Comparison of ENCODE assay signal across 8 cellular contexts in genomic region chr1:1012736-1013104, GRCh38. TPM values are rescaled to one million over a fixed set of nuclear protein-coding genes. Genes with fewer than 3 reads are reported as not detected.
A peak's percentile ranks its signal among the peaks of the same experiment; 100 is the strongest.
DNase-seq lines count a peak whose midpoint lies in the region; ATAC-seq, FAIRE-seq and TF ChIP-seq lines count a peak whose summit lies in the region.
"Not testable (repeated sequence)": the region's sequence is repeated elsewhere in the genome, so short reads cannot be mapped to it uniquely, and the experiment has no call there.

No MANE protein-coding gene starts in this region.

- not testable (repeated sequence) for H3K36me3 Mint-ChIP-seq in CD8-positive, alpha-beta T cell; T-cell
- H3K36me3 Mint-ChIP-seq in astrocyte (ENCODE audit: low read depth, unreplicated experiment) = peaks cover 18% of the 10 kb centered on the region

- peak overlapping the region; percentile 99 for H3K27ac Mint-ChIP-seq in CD8-positive, alpha-beta T cell
- H3K27ac Mint-ChIP-seq in T-cell (peak overlapping the region; percentile 97 to 98), astrocyte (ENCODE audit: unreplicated experiment) (peak overlapping the region; percentile 97)

- H3K79me2 ChIP-seq in astrocyte (ENCODE audit: insufficient read depth, low read length) = not testable (repeated sequence)

- not testable (repeated sequence) for H3K36me3 ChIP-seq in CD8-positive, alpha-beta T cell (ENCODE audit: insufficient read depth, low read length); astrocyte (ENCODE audit: insufficient read depth, low read length); left lung; ovary; tibial nerve

- H3K4me1 ChIP-seq in CD8-positive, alpha-beta T cell (ENCODE audit: insufficient read depth, low read length) = peaks cover 23% of the 10 kb centered on the region
- H3K4me1 ChIP-seq in astrocyte (ENCODE audit: insufficient read depth, low read length); ovary (ENCODE audit: insufficient read depth): not testable (repeated sequence)
- H3K4me1 ChIP-seq in left lung (peaks cover 3 to 21% of the 10 kb centered on the region in 2 donors), tibial nerve (peaks cover 0 to 28% (median 12%) of the 10 kb centered on the region in 4 donors)

- H3K27ac ChIP-seq in CD8-positive, alpha-beta T cell (ENCODE audit: low read depth, low read length) = peak overlapping the region; percentile 79
- H3K27ac ChIP-seq in astrocyte (ENCODE audit: low read depth, low read length) = peak overlapping the region; percentile 74
- peak overlapping the region; percentile 86 to 91 for H3K27ac ChIP-seq in left lung
- H3K27ac ChIP-seq in ovary = peak overlapping the region in 1 of 2 donors; percentile 57
- H3K27ac ChIP-seq in tibial nerve = peak overlapping the region; percentile 71 to 93 (median 85)

- TF ChIP-seq POLR2A in ovary (IDR thresholded peaks at IDR 0.05); tibial nerve (IDR thresholded peaks at IDR 0.05): not testable (repeated sequence)

- TF ChIP-seq EP300 in ovary (IDR thresholded peaks at IDR 0.05); tibial nerve (IDR thresholded peaks at IDR 0.05): not testable (repeated sequence)

- not testable (repeated sequence) for H3K27me3 ChIP-seq in CD8-positive, alpha-beta T cell (ENCODE audit: insufficient read depth, low read length); astrocyte (ENCODE audit: insufficient read depth, low read length); left lung; ovary; tibial nerve

- peak overlapping the region; percentile 82 for H2AFZ ChIP-seq in astrocyte (ENCODE audit: low read depth, low read length)

- peak overlapping the region; percentile 75 for H3K4me3 ChIP-seq in CD8-positive, alpha-beta T cell (ENCODE audit: low read depth, low read length)
- peak overlapping the region; percentile 70 for H3K4me3 ChIP-seq in astrocyte (ENCODE audit: insufficient read depth, low read depth, low read length)
- H3K4me3 ChIP-seq in epithelial cell of proximal tubule (ENCODE audit: low read depth, low read length) = peak overlapping the region; percentile 79
- peak overlapping the region; percentile 66 to 80 for H3K4me3 ChIP-seq in left lung
- H3K4me3 ChIP-seq in ovary = peak overlapping the region; percentile 67
- peak overlapping the region; percentile 43 to 72 (median 54) for H3K4me3 ChIP-seq in tibial nerve

- FAIRE-seq in astrocyte (lab: Jason Lieb, UNC) = not testable (repeated sequence)

- not testable (repeated sequence) for H4K20me1 ChIP-seq in astrocyte (ENCODE audit: insufficient read depth, low read length)

- TF ChIP-seq CTCF in CD8-positive, alpha-beta T cell (IDR thresholded peaks at IDR 0.05); astrocyte (IDR thresholded peaks at IDR 0.05; ENCODE audit: insufficient read depth, low read depth, low read length); epithelial cell of proximal tubule (conservative IDR thresholded peaks at IDR 0.05; ENCODE audit: low read depth, low read length); left lung (IDR thresholded peaks at IDR 0.05); ovary (IDR thresholded peaks at IDR 0.05); tibial nerve (IDR thresholded peaks at IDR 0.05): not testable (repeated sequence)

- peak overlapping the region; percentile 80 for H3K9ac ChIP-seq in astrocyte (ENCODE audit: low read length)

- intact Hi-C loops in CD8-positive, alpha-beta T cell (cut with DNase I, micrococcal nuclease) = loop anchor here (1.0 to 2.0 kb wide), 7 partner anchors 11 to 104 kb away; partner anchors contain the start of genes C1orf159 (in 1 of the 2), HES4 (in 1 of the 2) and NOC2L (in 1 of the 2)
- intact Hi-C loops in left lung (cut with DNase I); ovary (cut with DNase I): not testable (repeated sequence)

- not testable (repeated sequence) for H3K9me3 ChIP-seq in CD8-positive, alpha-beta T cell (ENCODE audit: low read length); astrocyte (ENCODE audit: insufficient read depth, low read depth, low read length); left lung; ovary; tibial nerve

- not testable (repeated sequence) for H3K27me3 Mint-ChIP-seq in CD8-positive, alpha-beta T cell (ENCODE audit: low read depth); T-cell; astrocyte (ENCODE audit: low read depth, unreplicated experiment)

- WGBS in ovary, 3 donors = 33 to 44% (median 35%) methylated on average over 13 of the region's 13 CpGs
- WGBS in tibial nerve, 2 donors = 56 to 61% methylated on average over 13 of the region's 13 CpGs

- peak; percentile 7 for ATAC-seq in CD8-positive, alpha-beta T cell
- ATAC-seq in HG03342 (IDR thresholded peaks at IDR 0.05; ENCODE audit: unreplicated experiment) (peak; percentile 6), T-cell (replicated peaks in 1 of 4) (peak; percentile 2 to 15 (median 5))
- not testable (repeated sequence) for ATAC-seq in left lung

- CTCF ChIA-PET in CD8-positive, alpha-beta T cell (lab: Charles Lee) = interaction anchor here (1.4 to 4.1 kb wide), 4 partner anchors 10 to 51 kb away, joined by 3 to 26 read pairs (median 22); no protein-coding TSS in a partner anchor
- CTCF ChIA-PET in T-cell (lab: Charles Lee) = interaction anchor here (0.6 to 1.0 kb wide), 4 partner anchors 9 to 46 kb away, joined by 4 to 5 read pairs (median 5); partner anchors contain the start of gene PLEKHN1 (in 1 of the 2)

- peak overlapping the region; percentile 85 for H3K4me2 ChIP-seq in astrocyte (ENCODE audit: low read length)

- POLR2A ChIA-PET in CD8-positive, alpha-beta T cell (lab: Charles Lee) = interaction anchor here (0.7 to 1.8 kb wide), 7 partner anchors 15 to 300 kb away, joined by 3 to 10 read pairs (median 3); no protein-coding TSS in a partner anchor
- POLR2A ChIA-PET in T-cell (lab: Charles Lee) = interaction anchor here in 1 of 2 donors (0.6 kb wide), 1 partner anchor 363 kb away, joined by 4 read pairs; the partner anchor contains the start of gene AURKAIP1

- H3K4me3 Mint-ChIP-seq in CD8-positive, alpha-beta T cell = peak overlapping the region; percentile 98
- peak overlapping the region; percentile 90 to 98 (median 91) for H3K4me3 Mint-ChIP-seq in T-cell
- H3K4me3 Mint-ChIP-seq in astrocyte (ENCODE audit: unreplicated experiment) = peak overlapping the region; percentile 93

- H3K9me3 Mint-ChIP-seq in CD8-positive, alpha-beta T cell; T-cell; astrocyte (ENCODE audit: unreplicated experiment): not testable (repeated sequence)

- not testable (repeated sequence) for DNase-seq in CD8-positive, alpha-beta T cell; T-cell; astrocyte (ENCODE audit: low read depth); epithelial cell of proximal tubule (ENCODE audit: low read depth); tibial nerve (ENCODE audit: low spot score in 2 of 2)
- DNase-seq in left lung = peak in 1 of 2 donors; percentile 38
- peak in 2 of 5 donors; percentile 11 to 38 for DNase-seq in ovary

- peaks cover 40% of the 10 kb centered on the region for H3K4me1 Mint-ChIP-seq in CD8-positive, alpha-beta T cell (ENCODE audit: low read depth)
- H3K4me1 Mint-ChIP-seq in T-cell = peaks cover 27 to 37% (median 34%) of the 10 kb centered on the region in 3 donors
- not testable (repeated sequence) for H3K4me1 Mint-ChIP-seq in astrocyte (ENCODE audit: low read depth, unreplicated experiment)

RNA-seq across cellular contexts. Expression of gene ISG15, which starts 0.6 kb away (rescaled TPM):
- total RNA-seq in CD8-positive, alpha-beta T cell = 10 to 100 TPM; 56.4 to 58.4 TPM
- total RNA-seq in T-cell = 10 to 100 TPM; 29.1 to 69.8 (median 48.5) TPM
- total RNA-seq in astrocyte = 1,830 and 1,896 TPM in 2 replicates
- 66.0 and 75.6 TPM in 2 replicates for total RNA-seq in epithelial cell of proximal tubule
- 10 to 100 TPM; 75.4 to 90.0 TPM for total RNA-seq in left lung
- 10 to 100 TPM in 6 of 7 donors, 1 to 10 TPM in 1; 7.8 to 37.3 (median 11.4) TPM for total RNA-seq in ovary
- 10 to 100 TPM in 1 of 2 donors, not detected in 1; 83.5 TPM for polyA plus RNA-seq in ovary
- 10 to 100 TPM; 29.1 to 65.4 (median 48.7) TPM for total RNA-seq in tibial nerve

RNA-seq across cellular contexts. Expression of gene AGRN, which starts 7.2 kb away (rescaled TPM):
- 10 to 100 TPM; 12.1 to 14.0 TPM for total RNA-seq in CD8-positive, alpha-beta T cell
- 10 to 100 TPM in 2 of 5 donors, 1 to 10 TPM in 3; 6.0 to 16.3 (median 9.9) TPM for total RNA-seq in T-cell
- 589 and 603 TPM in 2 replicates for total RNA-seq in astrocyte
- total RNA-seq in epithelial cell of proximal tubule = 261 and 462 TPM in 2 replicates
- 100 to 1,000 TPM in 1 of 2 donors, 10 to 100 TPM in 1; 96.8 to 208 TPM for total RNA-seq in left lung
- total RNA-seq in ovary = 100 to 1,000 TPM in 1 of 7 donors, 10 to 100 TPM in 6; 10.0 to 138 (median 14.4) TPM
- 10 to 100 TPM in 1 of 2 donors, 1 to 10 TPM in 1; 2.7 to 13.6 TPM for polyA plus RNA-seq in ovary
- total RNA-seq in tibial nerve = 10 to 100 TPM; 10.9 to 35.7 (median 20.6) TPM

RNA-seq across cellular contexts. Expression of gene HES4, which starts 12.8 kb away (rescaled TPM):
- total RNA-seq in CD8-positive, alpha-beta T cell = 10 to 100 TPM; 26.0 to 30.9 TPM
- 10 to 100 TPM in 1 of 5 donors, 1 to 10 TPM in 4; 1.5 to 11.9 (median 2.6) TPM for total RNA-seq in T-cell
- total RNA-seq in astrocyte = 149 and 169 TPM in 2 replicates
- total RNA-seq in epithelial cell of proximal tubule = 141 and 193 TPM in 2 replicates
- total RNA-seq in left lung = 10 to 100 TPM; 25.6 to 37.5 TPM
- total RNA-seq in ovary = 10 to 100 TPM in 3 of 7 donors, 1 to 10 TPM in 4; 4.5 to 76.2 (median 6.1) TPM
- polyA plus RNA-seq in ovary = 1 to 10 TPM in 1 of 2 donors, not detected in 1; 8.4 TPM
- total RNA-seq in tibial nerve = 10 to 100 TPM; 26.9 to 70.8 (median 58.7) TPM

RNA-seq across cellular contexts. Expression of gene PERM1, which starts 30.8 kb away (rescaled TPM):
- under 1 TPM in 1 of 2 experiments, not detected in 1; 0.08 TPM for total RNA-seq in CD8-positive, alpha-beta T cell
- total RNA-seq in T-cell = not detected
- total RNA-seq in astrocyte = 0.20 TPM in 1 of 2 replicates, not detected in the other
- not detected in 2 replicates for total RNA-seq in epithelial cell of proximal tubule
- not detected for total RNA-seq in left lung
- under 1 TPM in 4 of 7 donors, not detected in 3; 0.07 to 0.32 (median 0.22) TPM for total RNA-seq in ovary
- polyA plus RNA-seq in ovary = under 1 TPM in 1 of 2 donors, not detected in 1; 0.34 TPM
- under 1 TPM in 2 of 4 donors, not detected in 2; 0.22 to 0.78 TPM for total RNA-seq in tibial nerve

RNA-seq across cellular contexts. Expression of gene PLEKHN1, which starts 46.4 kb away (rescaled TPM):
- total RNA-seq in CD8-positive, alpha-beta T cell = under 1 TPM; 0.56 to 0.60 TPM
- total RNA-seq in T-cell (1 to 10 TPM in 4 of 5 donors, under 1 TPM in 1; 0.30 to 9.9 (median 7.3) TPM), astrocyte (2.1 and 2.4 TPM in 2 replicates), epithelial cell of proximal tubule (3.1 and 6.8 TPM in 2 replicates), left lung (1 to 10 TPM; 3.8 to 5.1 TPM), ovary (under 1 TPM in 5 of 7 donors, not detected in 2; 0.12 to 0.34 (median 0.20) TPM), tibial nerve (1 to 10 TPM in 1 of 4 donors, under 1 TPM in 1, not detected in 2; 0.21 to 2.4 TPM)
- polyA plus RNA-seq in ovary = under 1 TPM in 1 of 2 donors, not detected in 1; 0.10 TPM

Comparison
In these comparisons a context has a peak if more than half of its experiments do, and no peak if none do; other contexts are left out.
1. RNA of gene ISG15, which starts 0.6 kb away (total RNA-seq): 1,830 to 1,896 TPM in astrocyte; 75.4 to 90.0 TPM in left lung, 66.0 to 75.6 TPM in epithelial cell of proximal tubule, 29.1 to 65.4 TPM in tibial nerve, 56.4 to 58.4 TPM in CD8-positive, alpha-beta T cell, 29.1 to 69.8 TPM in T-cell and 7.8 to 37.3 TPM in ovary; every median in the first group is over 10 times any median in the second.
2. Peak in every context shown above with its lines, with median percentiles within 50 percentile points of each other: H3K4me3 ChIP-seq, H3K27ac Mint-ChIP-seq and H3K4me3 Mint-ChIP-seq.